ENCODE assay signal across 1 cellular context in the genomic region with DNA sequence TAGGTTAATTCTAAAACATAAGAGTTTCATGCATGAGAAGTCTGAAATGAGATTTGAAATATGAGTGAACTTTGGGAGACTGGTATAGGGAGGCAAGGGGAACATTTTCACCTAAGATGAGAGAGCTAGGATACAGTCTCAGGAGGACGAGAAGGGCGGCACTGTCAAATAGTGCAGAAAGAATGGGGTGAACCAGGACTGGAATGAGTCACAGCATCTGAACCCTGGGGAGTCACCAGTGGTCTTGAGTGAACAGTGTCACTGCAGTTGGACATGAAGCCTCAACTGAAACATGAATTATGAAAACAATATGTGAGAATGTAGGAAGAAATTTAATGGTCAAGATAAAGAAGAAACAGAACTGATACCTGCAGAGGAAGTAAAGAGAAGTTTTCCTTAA.
TF ChIP-seq lines count a peak whose summit lies in the region.

No MANE protein-coding gene starts in this region.

TF ChIP-seq in HepG2, 621 proteins besides CTCF, POLR2A, EP300 and RAD21:
- TF ChIP-seq SP5 (CRISPR knock-in tag; IDR thresholded peaks at IDR 0.05; ENCODE audit: borderline replicate concordance, low read depth) (no peak), ZFP62 (CRISPR knock-in tag; IDR thresholded peaks at IDR 0.05) (no peak), ZNF282 (IDR thresholded peaks at IDR 0.05; ENCODE audit: partially characterized antibody) (no peak), ZNF343 (CRISPR knock-in tag; IDR thresholded peaks at IDR 0.05) (no peak)
- TF ChIP-seq, protein P1, sequence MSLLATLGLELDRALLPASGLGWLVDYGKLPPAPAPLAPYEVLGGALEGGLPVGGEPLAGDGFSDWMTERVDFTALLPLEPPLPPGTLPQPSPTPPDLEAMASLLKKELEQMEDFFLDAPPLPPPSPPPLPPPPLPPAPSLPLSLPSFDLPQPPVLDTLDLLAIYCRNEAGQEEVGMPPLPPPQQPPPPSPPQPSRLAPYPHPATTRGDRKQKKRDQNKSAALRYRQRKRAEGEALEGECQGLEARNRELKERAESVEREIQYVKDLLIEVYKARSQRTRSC (CRISPR knock-in tag; IDR thresholded peaks at IDR 0.05; ENCODE audit: low read depth): no peak
- TF ChIP-seq, protein P2, sequence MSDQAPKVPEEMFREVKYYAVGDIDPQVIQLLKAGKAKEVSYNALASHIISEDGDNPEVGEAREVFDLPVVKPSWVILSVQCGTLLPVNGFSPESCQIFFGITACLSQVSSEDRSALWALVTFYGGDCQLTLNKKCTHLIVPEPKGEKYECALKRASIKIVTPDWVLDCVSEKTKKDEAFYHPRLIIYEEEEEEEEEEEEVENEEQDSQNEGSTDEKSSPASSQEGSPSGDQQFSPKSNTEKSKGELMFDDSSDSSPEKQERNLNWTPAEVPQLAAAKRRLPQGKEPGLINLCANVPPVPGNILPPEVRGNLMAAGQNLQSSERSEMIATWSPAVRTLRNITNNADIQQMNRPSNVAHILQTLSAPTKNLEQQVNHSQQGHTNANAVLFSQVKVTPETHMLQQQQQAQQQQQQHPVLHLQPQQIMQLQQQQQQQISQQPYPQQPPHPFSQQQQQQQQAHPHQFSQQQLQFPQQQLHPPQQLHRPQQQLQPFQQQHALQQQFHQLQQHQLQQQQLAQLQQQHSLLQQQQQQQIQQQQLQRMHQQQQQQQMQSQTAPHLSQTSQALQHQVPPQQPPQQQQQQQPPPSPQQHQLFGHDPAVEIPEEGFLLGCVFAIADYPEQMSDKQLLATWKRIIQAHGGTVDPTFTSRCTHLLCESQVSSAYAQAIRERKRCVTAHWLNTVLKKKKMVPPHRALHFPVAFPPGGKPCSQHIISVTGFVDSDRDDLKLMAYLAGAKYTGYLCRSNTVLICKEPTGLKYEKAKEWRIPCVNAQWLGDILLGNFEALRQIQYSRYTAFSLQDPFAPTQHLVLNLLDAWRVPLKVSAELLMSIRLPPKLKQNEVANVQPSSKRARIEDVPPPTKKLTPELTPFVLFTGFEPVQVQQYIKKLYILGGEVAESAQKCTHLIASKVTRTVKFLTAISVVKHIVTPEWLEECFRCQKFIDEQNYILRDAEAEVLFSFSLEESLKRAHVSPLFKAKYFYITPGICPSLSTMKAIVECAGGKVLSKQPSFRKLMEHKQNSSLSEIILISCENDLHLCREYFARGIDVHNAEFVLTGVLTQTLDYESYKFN (CRISPR knock-in tag; conservative IDR thresholded peaks at IDR 0.05): no peak
TF ChIP-seq in HepG2: peak in this region for 0.
